ENCODE assay signal across 14 cellular contexts in genomic region chrX:63747331-63747730, GRCh38. TPM values are rescaled to one million over a fixed set of nuclear protein-coding genes. Genes with fewer than 3 reads are reported as not detected.
DNase-seq lines count a peak whose midpoint lies in the region; ATAC-seq and TF ChIP-seq lines count a peak whose summit lies in the region.
"Had no signal": no experiment of that assay in that cellular context is flagged by ENCODE, and none has a peak within 500 bp of the region (broad histone marks: within the 10 kb centered on the region; RNA-seq: fewer than 3 reads in every experiment).

No MANE protein-coding gene starts in this region.

- H3K27me3 Mint-ChIP-seq in activated naive CD8-positive, alpha-beta T cell treated with anti-CD3 and anti-CD28 coated beads, Interleukin-2, amount 10 ng/mL, durations not matched to agents 7 days and 5 days = no peaks in the 10 kb centered on the region
- no peaks in the 10 kb centered on the region for H3K27me3 Mint-ChIP-seq in activated naive CD8-positive, alpha-beta T cell treated with anti-CD3 and anti-CD28 coated beads for 36 hours
- no peaks in the 10 kb centered on the region for H3K27me3 Mint-ChIP-seq in chondrocyte (ENCODE audit: low read depth)

- ATAC-seq in activated naive CD8-positive, alpha-beta T cell treated with anti-CD3 and anti-CD28 coated beads, Interleukin-2, amount 10 ng/mL, durations not matched to agents 7 days and 5 days (ENCODE audit: low read depth) = no peak
- ATAC-seq in thoracic aorta (ENCODE audit: insufficient number of reproducible peaks, low FRiP score, low read depth) = no peak
- ATAC-seq: GM23338 had no signal

- H3K27me3 ChIP-seq in thoracic aorta (replicated peaks; ENCODE audit: insufficient read depth) = no peaks in the 10 kb centered on the region
- H3K27me3 ChIP-seq: suprapubic skin had no signal

- H3K9me3 Mint-ChIP-seq in activated naive CD8-positive, alpha-beta T cell treated with anti-CD3 and anti-CD28 coated beads, Interleukin-2, amount 10 ng/mL, durations not matched to agents 7 days and 5 days = no peaks in the 10 kb centered on the region
- no peaks in the 10 kb centered on the region for H3K9me3 Mint-ChIP-seq in activated naive CD8-positive, alpha-beta T cell treated with anti-CD3 and anti-CD28 coated beads for 36 hours
- H3K9me3 Mint-ChIP-seq in chondrocyte (ENCODE audit: low read depth) = peaks cover 10% of the 10 kb centered on the region
- H3K9me3 Mint-ChIP-seq: GM23338 had no signal

- peak overlapping the region; percentile 93 for H3K27ac Mint-ChIP-seq in activated naive CD8-positive, alpha-beta T cell treated with anti-CD3 and anti-CD28 coated beads, Interleukin-2, amount 10 ng/mL, durations not matched to agents 7 days and 5 days
- no peak overlapping the region for H3K27ac Mint-ChIP-seq in activated naive CD8-positive, alpha-beta T cell treated with anti-CD3 and anti-CD28 coated beads for 36 hours
- peak overlapping the region; percentile 85 for H3K27ac Mint-ChIP-seq in chondrocyte (ENCODE audit: unreplicated experiment)
- H3K27ac Mint-ChIP-seq: GM23338 had no signal

- H3K27ac ChIP-seq in thoracic aorta (peak overlapping the region; percentile 38 to 65), RWPE1 (no peak overlapping the region)
- H3K27ac ChIP-seq: suprapubic skin had no signal

- peaks cover 58% of the 10 kb centered on the region for H3K4me1 Mint-ChIP-seq in activated naive CD8-positive, alpha-beta T cell treated with anti-CD3 and anti-CD28 coated beads, Interleukin-2, amount 10 ng/mL, durations not matched to agents 7 days and 5 days
- H3K4me1 Mint-ChIP-seq in activated naive CD8-positive, alpha-beta T cell treated with anti-CD3 and anti-CD28 coated beads for 36 hours = peaks cover 33% of the 10 kb centered on the region
- H3K4me1 Mint-ChIP-seq in chondrocyte (ENCODE audit: low read depth) = peaks cover 83% of the 10 kb centered on the region

- H3K36me3 Mint-ChIP-seq in activated naive CD8-positive, alpha-beta T cell treated with anti-CD3 and anti-CD28 coated beads, Interleukin-2, amount 10 ng/mL, durations not matched to agents 7 days and 5 days = peaks cover 11% of the 10 kb centered on the region
- H3K36me3 Mint-ChIP-seq in activated naive CD8-positive, alpha-beta T cell treated with anti-CD3 and anti-CD28 coated beads for 36 hours = peaks cover 7% of the 10 kb centered on the region
- no peaks in the 10 kb centered on the region for H3K36me3 Mint-ChIP-seq in chondrocyte (ENCODE audit: low read depth)

- POLR2A ChIA-PET in activated naive CD8-positive, alpha-beta T cell treated with anti-CD3 and anti-CD28 coated beads, Interleukin-2, amount 10 ng/mL, durations not matched to agents 7 days and 5 days (lab: Charles Lee) = interaction anchor here (4.3 kb wide), 1 partner anchor 7 kb away, joined by 57 read pairs; a partner anchor contains a TSS
- POLR2A ChIA-PET in RWPE1 (lab: Yijun Ruan, JAX; ENCODE audit: low non-redundant PET) = no interaction called here

- H3K9me3 ChIP-seq in thoracic aorta = no peaks in the 10 kb centered on the region
- H3K9me3 ChIP-seq: SK-N-SH, suprapubic skin had no signal

- H3K4me3 ChIP-seq in thoracic aorta = peak overlapping the region; percentile 21
- H3K4me3 ChIP-seq: GM23338, suprapubic skin had no signal

- DNase-seq in activated naive CD8-positive, alpha-beta T cell treated with anti-CD3 and anti-CD28 coated beads, Interleukin-2, amount 10 ng/mL, durations not matched to agents 7 days and 5 days = no peak
- DNase-seq in activated naive CD8-positive, alpha-beta T cell treated with anti-CD3 and anti-CD28 coated beads for 36 hours = no peak
- no peak for DNase-seq in chondrocyte (ENCODE audit: low spot score)
- peak; percentile 32 for DNase-seq in hepatic stellate cell (ENCODE audit: low spot score)
- DNase-seq in thoracic aorta (ENCODE audit: low spot score) = no peak
- no peak for DNase-seq in DMS114 treated with DMSO at 0.1 percent for 48 hours (lab: John Stamatoyannopoulos, UW; ENCODE audit: unreplicated experiment)
- no peak for DNase-seq in hippocampal formation (lab: John Stamatoyannopoulos, UW)
- DNase-seq in RWPE1 (ENCODE audit: low spot score) = no peak
- DNase-seq: activated naive CD4-positive, alpha-beta T cell; NCI-H1436; NCI-H774; SK-N-SH had no signal

- H3K36me3 ChIP-seq in thoracic aorta = no peaks in the 10 kb centered on the region
- H3K36me3 ChIP-seq: suprapubic skin had no signal

- peak overlapping the region; percentile 71 for H3K4me3 Mint-ChIP-seq in activated naive CD8-positive, alpha-beta T cell treated with anti-CD3 and anti-CD28 coated beads, Interleukin-2, amount 10 ng/mL, durations not matched to agents 7 days and 5 days
- H3K4me3 Mint-ChIP-seq in activated naive CD8-positive, alpha-beta T cell treated with anti-CD3 and anti-CD28 coated beads for 36 hours = no peak overlapping the region
- H3K4me3 Mint-ChIP-seq in chondrocyte (ENCODE audit: unreplicated experiment) = peak overlapping the region; percentile 1
- H3K4me3 Mint-ChIP-seq: GM23338 had no signal

- peaks cover 10 to 80% of the 10 kb centered on the region in 2 donors for H3K4me1 ChIP-seq in thoracic aorta (ENCODE audit: control insufficient read depth in 1 of 2, low read depth in 2 of 2)

- TF ChIP-seq CTCF in chondrocyte (IDR thresholded peaks at IDR 0.05) (no peak), thoracic aorta (IDR thresholded peaks at IDR 0.05) (no peak), RWPE1 (conservative IDR thresholded peaks at IDR 0.05; ENCODE audit: low read depth) (no peak)

- CTCF ChIA-PET in RWPE1 (lab: Yijun Ruan, JAX) = no interaction called here

RNA-seq across cellular contexts. Expression of gene ARHGEF9, which starts 37.7 kb away (rescaled TPM):
- 10 to 100 TPM; 32.3 to 34.2 TPM for total RNA-seq in activated naive CD8-positive, alpha-beta T cell treated with anti-CD3 and anti-CD28 coated beads, Interleukin-2, amount 10 ng/mL, durations not matched to agents 7 days and 5 days
- 10 to 100 TPM; 13.3 to 14.7 TPM for total RNA-seq in activated naive CD8-positive, alpha-beta T cell treated with anti-CD3 and anti-CD28 coated beads for 36 hours
- total RNA-seq in chondrocyte = 51.1 to 56.4 TPM (median 55.9 TPM) in 3 replicates
- 100 to 1,000 TPM in 1 of 2 donors, 10 to 100 TPM in 1; 97.9 to 116 TPM for total RNA-seq in thoracic aorta
